8 cellular contexts compared by ENCODE assay signal in genomic region chr2:65390134-65390533, GRCh38.
DNase-seq lines count a peak whose midpoint lies in the region; ATAC-seq lines count a peak whose summit lies in the region.

No MANE protein-coding gene starts in this region.

- H3K27ac Mint-ChIP-seq in memory B cell = peak overlapping the region; percentile 15

- DNase-seq in memory B cell (ENCODE audit: low spot score in 2 of 2) (peak; percentile 42 to 55), GM03348 (ENCODE audit: low spot score) (no peak), NCI-H526 (lab: John Stamatoyannopoulos, UW) (no peak), NCI-H510A (lab: John Stamatoyannopoulos, UW) (no peak), activated gamma-delta T cell (lab: John Stamatoyannopoulos, UW) (no peak)

- peaks cover 2% of the 10 kb centered on the region for H3K36me3 Mint-ChIP-seq in memory B cell

- H3K27me3 Mint-ChIP-seq in memory B cell = peaks cover 18% of the 10 kb centered on the region

- peaks cover 22% of the 10 kb centered on the region for H3K4me1 Mint-ChIP-seq in memory B cell

- peak; percentile 61 for ATAC-seq in GM18858 (IDR thresholded peaks at IDR 0.05; ENCODE audit: unreplicated experiment)
- ATAC-seq in GM21526 (IDR thresholded peaks at IDR 0.05; ENCODE audit: low FRiP score, unreplicated experiment) = peak; percentile 80
- ATAC-seq in HG03520 (IDR thresholded peaks at IDR 0.05; ENCODE audit: unreplicated experiment) = peak; percentile 65
- ATAC-seq in memory B cell (ENCODE audit: low read depth) = peak; percentile 96

- H3K4me3 Mint-ChIP-seq in memory B cell = peak overlapping the region; percentile 71

- peaks cover 3% of the 10 kb centered on the region for H3K9me3 Mint-ChIP-seq in memory B cell

Comparison
In these comparisons a context has a peak if more than half of its experiments do, and no peak if none do; other contexts are left out.
1. DNase-seq: peak in memory B cell (2 of 2); none in GM03348 (single experiment), NCI-H526 (0 of 2), NCI-H510A (single experiment) and activated gamma-delta T cell (single experiment).
2. Peak in every context shown above with its lines, with median percentiles within 50 percentile points of each other: ATAC-seq.